ENCODE assay signal across 33 cellular contexts in genomic region chr4:170214731-170215130, GRCh38.
"Had no signal": no experiment of that assay in that cellular context is flagged by ENCODE, and none has a peak within 500 bp of the region (broad histone marks: within the 10 kb centered on the region; RNA-seq: fewer than 3 reads in every experiment).

No MANE protein-coding gene starts in this region.

- DNase-seq: Karpas-422, Kasumi-1, MG63, MM.1S, MV-4-11, NCI-H1048, NCI-H1092, NCI-H1092 treated with DMSO at 0.1 percent for 48 hours, NCI-H1105, NCI-H1105 treated with DMSO at 0.1 percent for 48 hours, NCI-H1417, NCI-H1417 treated with DMSO at 0.1 percent for 48 hours, NCI-H1436, NCI-H1436 treated with DMSO at 0.1 percent for 48 hours, NCI-H146, NCI-H1694, NCI-H1694 treated with DMSO at 0.1 percent for 48 hours, NCI-H187, NCI-H187 treated with DMSO at 0.1 percent for 48 hours, NCI-H1930, NCI-H2029, NCI-H2029 treated with DMSO at 0.1 percent for 48 hours, NCI-H2081, NCI-H2081 treated with DMSO at 0.1 percent for 48 hours, NCI-H2107, NCI-H2171, NCI-H2171 treated with DMSO at 0.1 percent for 48 hours, NCI-H2227 treated with DMSO at 0.1 percent for 48 hours, NCI-H226, NCI-H345, NCI-H446, NCI-H446 treated with DMSO at 0.1 percent for 48 hours, NCI-H510A had no signal
